Comparison of ENCODE assay signal across 24 cellular contexts in genomic region chr17:7940034-7940433, GRCh38. TPM values are rescaled to one million over a fixed set of nuclear protein-coding genes. Genes with fewer than 3 reads are reported as not detected.
DNase-seq lines count a peak whose midpoint lies in the region; ATAC-seq and TF ChIP-seq lines count a peak whose summit lies in the region.
"Had no signal": no experiment of that assay in that cellular context is flagged by ENCODE, and none has a peak within 500 bp of the region (broad histone marks: within the 10 kb centered on the region; RNA-seq: fewer than 3 reads in every experiment).

No MANE protein-coding gene starts in this region.

- H3K9me3 ChIP-seq in T-helper 17 cell (ENCODE audit: control insufficient read depth, low read length, poor library complexity, severe bottlenecking) (no peaks in the 10 kb centered on the region), testis (no peaks in the 10 kb centered on the region), heart left ventricle (no peaks in the 10 kb centered on the region)
- H3K9me3 ChIP-seq: A549; BE2C; BLaER1 treated with 17β-estradiol and CSF1 and Interleukin-3, amounts not matched to agents 10 nM and 100 nM had no signal

- no peak for TF ChIP-seq CTCF in testis (IDR thresholded peaks at IDR 0.05)
- no peak for TF ChIP-seq CTCF in heart left ventricle (IDR thresholded peaks at IDR 0.05)

- H3K4me3 ChIP-seq in testis (no peak overlapping the region), heart left ventricle (no peak overlapping the region)
- H3K4me3 ChIP-seq: A549; BLaER1 treated with 17β-estradiol and CSF1 and Interleukin-3, amounts not matched to agents 10 nM and 100 nM; GM12878; GM23338 had no signal

- DNase-seq in T-helper 2 cell treated with Interferon-gamma antibody and Interleukin-4, amounts not matched to agents 5 μg/mL and 100 μg/mL, for 36 hours (ENCODE audit: low spot score): no peak
- no peak for DNase-seq in T-helper 2 cell
- DNase-seq in T-helper 17 cell: no peak
- DNase-seq in mesenteric fat pad (ENCODE audit: low spot score): peak; percentile 78
- DNase-seq in testis: no peak
- no peak for DNase-seq in heart left ventricle
- DNase-seq in Right ventricle myocardium superior: no peak
- DNase-seq: 8988T; ACHN; AML-193; BE2C; CD4-positive, alpha-beta T cell; CD8-positive, alpha-beta memory T cell; DMS 273 treated with DMSO at 0.1 percent for 48 hours; DMS79; EL; GDM1; H9 had no signal

- no peaks in the 10 kb centered on the region for H3K9me3 Mint-ChIP-seq in T-helper 2 cell treated with Interferon-gamma antibody and Interleukin-4, amounts not matched to agents 5 μg/mL and 100 μg/mL, for 36 hours
- H3K9me3 Mint-ChIP-seq: CD14-positive monocyte; CD4-positive, alpha-beta T cell; CD8-positive, alpha-beta memory T cell; GM23338; H9 had no signal

- intact Hi-C loops in testis (cut with DNase I; ENCODE audit: low total_unique reads): no loop called here
- intact Hi-C loops in heart left ventricle (cut with DNase I): no loop called here
- intact Hi-C loops in Right ventricle myocardium superior (cut with DNase I): no loop called here

- peak overlapping the region; percentile 50 for H3K27ac Mint-ChIP-seq in T-helper 2 cell treated with Interferon-gamma antibody and Interleukin-4, amounts not matched to agents 5 μg/mL and 100 μg/mL, for 36 hours
- peak overlapping the region; percentile 37 for H3K27ac Mint-ChIP-seq in T-helper 17 cell
- H3K27ac Mint-ChIP-seq: CD4-positive, alpha-beta T cell; GM23338 had no signal

- H3K36me3 ChIP-seq in testis (ENCODE audit: low read depth, missing control alignments): no peaks in the 10 kb centered on the region
- peaks cover 0 to 96% (median 85%) of the 10 kb centered on the region in 9 donors for H3K36me3 ChIP-seq in heart left ventricle

- no peak overlapping the region for H3K27ac ChIP-seq in testis
- H3K27ac ChIP-seq in heart left ventricle: no peak overlapping the region
- H3K27ac ChIP-seq: A549; BLaER1 treated with 17β-estradiol and CSF1 and Interleukin-3, amounts not matched to agents 10 nM and 100 nM had no signal

- TF ChIP-seq POLR2A in testis (IDR thresholded peaks at IDR 0.05): no peak
- no peak for TF ChIP-seq POLR2A in heart left ventricle (IDR thresholded peaks at IDR 0.05)

- peaks cover 7% of the 10 kb centered on the region for H3K4me1 Mint-ChIP-seq in T-helper 2 cell treated with Interferon-gamma antibody and Interleukin-4, amounts not matched to agents 5 μg/mL and 100 μg/mL, for 36 hours (ENCODE audit: low read depth)
- peaks cover 8% of the 10 kb centered on the region for H3K4me1 Mint-ChIP-seq in T-helper 17 cell
- H3K4me1 Mint-ChIP-seq: GM23338, H9 had no signal

- H3K27me3 Mint-ChIP-seq in T-helper 2 cell treated with Interferon-gamma antibody and Interleukin-4, amounts not matched to agents 5 μg/mL and 100 μg/mL, for 36 hours (ENCODE audit: low read depth): no peaks in the 10 kb centered on the region
- no peaks in the 10 kb centered on the region for H3K27me3 Mint-ChIP-seq in T-helper 17 cell
- H3K27me3 Mint-ChIP-seq: CD4-positive, alpha-beta T cell; CD8-positive, alpha-beta memory T cell had no signal

- no peaks in the 10 kb centered on the region for H3K27me3 ChIP-seq in testis
- no peaks in the 10 kb centered on the region for H3K27me3 ChIP-seq in heart left ventricle
- H3K27me3 ChIP-seq: BE2C; BLaER1 treated with 17β-estradiol and CSF1 and Interleukin-3, amounts not matched to agents 10 nM and 100 nM had no signal

- ATAC-seq in T-helper 17 cell: no peak
- no peak for ATAC-seq in heart left ventricle
- ATAC-seq in Right ventricle myocardium superior (ENCODE audit: poor library complexity): no peak
- ATAC-seq: A549, GM12878, GM23338, HCT116 had no signal

- WGBS in testis, 2 donors: 95 to 96% methylated on average over 4 of the region's 4 CpGs
- 96 to 97% (median 97%) methylated on average over 4 of the region's 4 CpGs for WGBS in heart left ventricle, 4 donors

- peaks cover 58% of the 10 kb centered on the region for H3K36me3 Mint-ChIP-seq in T-helper 2 cell treated with Interferon-gamma antibody and Interleukin-4, amounts not matched to agents 5 μg/mL and 100 μg/mL, for 36 hours (ENCODE audit: low read depth)
- peaks cover 8% of the 10 kb centered on the region for H3K36me3 Mint-ChIP-seq in T-helper 17 cell (ENCODE audit: low read depth)

- H3K4me3 Mint-ChIP-seq in T-helper 2 cell treated with Interferon-gamma antibody and Interleukin-4, amounts not matched to agents 5 μg/mL and 100 μg/mL, for 36 hours: no peak overlapping the region
- H3K4me3 Mint-ChIP-seq in T-helper 17 cell: no peak overlapping the region
- H3K4me3 Mint-ChIP-seq: CD14-positive monocyte; CD4-positive, alpha-beta T cell; CD8-positive, alpha-beta memory T cell; GM23338; H9 had no signal

- H3K4me1 ChIP-seq in testis (no peaks in the 10 kb centered on the region), heart left ventricle (peaks cover 0 to 3% (median 0%) of the 10 kb centered on the region in 12 donors)
- H3K4me1 ChIP-seq: A549, BE2C had no signal

RNA-seq across cellular contexts. Expression of gene CNTROB, which starts 8.0 kb away (rescaled TPM):
- total RNA-seq in T-helper 17 cell: 10 to 100 TPM; 24.3 to 27.9 TPM
- 17.5 TPM for total RNA-seq in mesenteric fat pad
- 100 to 1,000 TPM in 1 of 2 donors, 10 to 100 TPM in 1; 79.2 to 111 TPM for total RNA-seq in testis
- polyA plus RNA-seq in testis (ENCODE audit: insufficient read depth, low read depth, low replicate concordance): 153 TPM
- 10 to 100 TPM in 4 of 9 donors, 1 to 10 TPM in 5; 7.9 to 19.2 (median 9.7) TPM for total RNA-seq in heart left ventricle
- polyA plus RNA-seq in heart left ventricle: 10 to 100 TPM; 11.2 to 15.4 TPM
- total RNA-seq in Right ventricle myocardium superior: 8.8 TPM

RNA-seq across cellular contexts. Expression of gene TRAPPC1, which starts 8.3 kb away (rescaled TPM):
- 100 to 1,000 TPM; 102 to 118 TPM for total RNA-seq in T-helper 17 cell
- total RNA-seq in mesenteric fat pad: 97.5 TPM
- total RNA-seq in testis: 10 to 100 TPM; 76.1 to 96.1 TPM
- 115 TPM for polyA plus RNA-seq in testis (ENCODE audit: insufficient read depth, low read depth, low replicate concordance)
- total RNA-seq in heart left ventricle: 100 to 1,000 TPM in 6 of 9 donors, 10 to 100 TPM in 3; 60.8 to 170 (median 125) TPM
- polyA plus RNA-seq in heart left ventricle: 100 to 1,000 TPM; 136 to 156 TPM
- total RNA-seq in Right ventricle myocardium superior: 110 TPM

RNA-seq across cellular contexts. Expression of gene KCNAB3, which starts 10.4 kb away (rescaled TPM):
- 1 to 10 TPM; 5.9 to 8.4 TPM for total RNA-seq in T-helper 17 cell
- 1.3 TPM for total RNA-seq in mesenteric fat pad
- total RNA-seq in testis: 1 to 10 TPM; 4.3 to 5.2 TPM
- 3.3 TPM for polyA plus RNA-seq in testis (ENCODE audit: insufficient read depth, low read depth, low replicate concordance)
- 1 to 10 TPM in 2 of 9 donors, under 1 TPM in 5, not detected in 2; 0.19 to 1.7 (median 0.38) TPM for total RNA-seq in heart left ventricle
- under 1 TPM; 0.22 to 0.88 TPM for polyA plus RNA-seq in heart left ventricle
- 0.38 TPM for total RNA-seq in Right ventricle myocardium superior
- polyA plus RNA-seq: CD14-positive monocyte; CD8-positive, alpha-beta memory T cell had no signal

RNA-seq across cellular contexts. Expression of gene RNF227, which starts 23.9 kb away (rescaled TPM):
- total RNA-seq in T-helper 17 cell: 1 to 10 TPM; 1.4 to 2.3 TPM
- total RNA-seq in mesenteric fat pad: 0.80 TPM
- 10 to 100 TPM; 16.2 to 27.9 TPM for total RNA-seq in testis
- 6.5 TPM for polyA plus RNA-seq in testis (ENCODE audit: insufficient read depth, low read depth, low replicate concordance)
- total RNA-seq in heart left ventricle: 1 to 10 TPM in 5 of 9 donors, under 1 TPM in 4; 0.51 to 4.9 (median 1.1) TPM
- under 1 TPM; 0.79 to 0.88 TPM for polyA plus RNA-seq in heart left ventricle
- total RNA-seq in Right ventricle myocardium superior: 0.78 TPM

RNA-seq across cellular contexts. Expression of gene CHD3, which starts 51.4 kb away (rescaled TPM):
- total RNA-seq in T-helper 17 cell: 100 to 1,000 TPM; 219 TPM
- 40.9 TPM for total RNA-seq in mesenteric fat pad
- total RNA-seq in testis: 100 to 1,000 TPM; 111 to 123 TPM
- polyA plus RNA-seq in testis (ENCODE audit: insufficient read depth, low read depth, low replicate concordance): 62.3 TPM
- 10 to 100 TPM in 6 of 9 donors, 1 to 10 TPM in 3; 6.7 to 30.6 (median 13.6) TPM for total RNA-seq in heart left ventricle
- polyA plus RNA-seq in heart left ventricle: 10 to 100 TPM; 17.5 to 17.9 TPM
- 13.7 TPM for total RNA-seq in Right ventricle myocardium superior
